In genomic region chr1:94154989-94155388, GRCh38 we compare ENCODE assay signal across 18 cellular contexts. TPM values are rescaled to one million over a fixed set of nuclear protein-coding genes. Genes with fewer than 3 reads are reported as not detected.
"Had no signal": no experiment of that assay in that cellular context is flagged by ENCODE, and none has a peak within 500 bp of the region (broad histone marks: within the 10 kb centered on the region; RNA-seq: fewer than 3 reads in every experiment).

No MANE protein-coding gene starts in this region.

- DNase-seq: activated naive CD4-positive, alpha-beta T cell treated with anti-CD3 and anti-CD28 coated beads, Interleukin-2, amount 50 U/mL, for 16 hours; activated T-cell treated with anti-CD3 and anti-CD28 coated beads, Interleukin-2, amount 50 U/mL, for 1 hour; body of pancreas; cerebellar nuclear complex; dorsolateral prefrontal cortex; kidney glomerular epithelial cell; mammary epithelial cell; naive thymus-derived CD8-positive, alpha-beta T cell; SHP77 treated with DMSO at 0.1 percent for 48 hours had no signal

- H3K27ac Mint-ChIP-seq: naive thymus-derived CD8-positive, alpha-beta T cell; stimulated activated effector memory CD8-positive, alpha-beta T cell treated with anti-CD3 and anti-CD28 coated beads, Interleukin-12 subunit alpha, Interleukin-12 subunit beta, amount 100 ng/mL, for 72 hours had no signal

- H3K27ac ChIP-seq: body of pancreas, esophagus muscularis mucosa, hepatocyte, prostate gland, skin epidermis, tibial nerve had no signal

- H3K4me1 ChIP-seq: body of pancreas, prostate gland, tibial nerve had no signal

- H3K4me3 Mint-ChIP-seq: naive thymus-derived CD8-positive, alpha-beta T cell; stimulated activated effector memory CD8-positive, alpha-beta T cell treated with anti-CD3 and anti-CD28 coated beads, Interleukin-12 subunit alpha, Interleukin-12 subunit beta, amount 100 ng/mL, for 72 hours had no signal

- ATAC-seq: activated CD4-positive, CD25-positive, alpha-beta regulatory T cell treated with anti-CD3 and anti-CD28 coated beads, Interleukin-2, amount 50 U/mL, for 24 hours; body of pancreas; naive thymus-derived CD8-positive, alpha-beta T cell; stimulated activated effector memory CD8-positive, alpha-beta T cell treated with anti-CD3 and anti-CD28 coated beads, Interleukin-12 subunit alpha, Interleukin-12 subunit beta, amount 100 ng/mL, for 72 hours had no signal

- H2AFZ ChIP-seq: hepatocyte had no signal

- H3K79me2 ChIP-seq: hepatocyte had no signal

- H3K9me3 ChIP-seq: body of pancreas, esophagus muscularis mucosa, prostate gland had no signal

- H3K4me1 Mint-ChIP-seq: naive thymus-derived CD8-positive, alpha-beta T cell; stimulated activated effector memory CD8-positive, alpha-beta T cell treated with anti-CD3 and anti-CD28 coated beads, Interleukin-12 subunit alpha, Interleukin-12 subunit beta, amount 100 ng/mL, for 72 hours had no signal

- H3K27me3 ChIP-seq: body of pancreas, dorsolateral prefrontal cortex, esophagus muscularis mucosa, hepatocyte, tibial nerve had no signal

- H3K4me3 ChIP-seq: body of pancreas, dorsolateral prefrontal cortex, esophagus muscularis mucosa, hepatocyte, prostate gland, skin epidermis, tibial nerve had no signal

- H3K36me3 Mint-ChIP-seq: naive thymus-derived CD8-positive, alpha-beta T cell; stimulated activated effector memory CD8-positive, alpha-beta T cell treated with anti-CD3 and anti-CD28 coated beads, Interleukin-12 subunit alpha, Interleukin-12 subunit beta, amount 100 ng/mL, for 72 hours had no signal

- H3K36me3 ChIP-seq: esophagus muscularis mucosa, prostate gland, tibial nerve had no signal

- H3K4me2 ChIP-seq: hepatocyte had no signal

RNA-seq across cellular contexts. Expression of gene ABCA4, which starts 34.0 kb away (rescaled TPM):
- total RNA-seq: mononuclear cell; naive thymus-derived CD8-positive, alpha-beta T cell; T-helper 2 cell treated with Interferon-gamma antibody and Interleukin-4, amounts not matched to agents 100 ng/mL and 5 ng/mL, for 36 hours had no signal
- polyA plus RNA-seq: naive thymus-derived CD8-positive, alpha-beta T cell had no signal
